24 cellular contexts compared by ENCODE assay signal in genomic region chr10:73405556-73405955, GRCh38. TPM values are rescaled to one million over a fixed set of nuclear protein-coding genes. Genes with fewer than 3 reads are reported as not detected.
DNase-seq lines count a peak whose midpoint lies in the region; ATAC-seq, FAIRE-seq and TF ChIP-seq lines count a peak whose summit lies in the region.
"Had no signal": no experiment of that assay in that cellular context is flagged by ENCODE, and none has a peak within 500 bp of the region (broad histone marks: within the 10 kb centered on the region; RNA-seq: fewer than 3 reads in every experiment).

No MANE protein-coding gene starts in this region.

- H3K9me3 ChIP-seq in Karpas-422 (ENCODE audit: low read length) (no peaks in the 10 kb centered on the region), GM12878 (replicated peaks; ENCODE audit: control insufficient read depth, insufficient read depth, low read length) (no peaks in the 10 kb centered on the region)
- H3K9me3 ChIP-seq: BE2C had no signal

- H3K79me1 ChIP-seq in mesendoderm (ENCODE audit: low read length), result peaks cover 6% of the 10 kb centered on the region

- TF ChIP-seq POLR2A in GM12878 (IDR thresholded peaks at IDR 0.05; ENCODE audit: low read depth, low read length), result no peak

- RAD21 ChIA-PET in GM12878 (lab: Charles Lee; ENCODE audit: unreplicated experiment), result no interaction called here

- no peaks in the 10 kb centered on the region for H3K27me3 ChIP-seq in Karpas-422 (ENCODE audit: low read length)
- H3K27me3 ChIP-seq in GM12878 (replicated peaks in 1 of 2; ENCODE audit: control insufficient read depth in 2 of 2, insufficient read depth in 2 of 2, low read length in 1 of 2), result no peaks in the 10 kb centered on the region
- H3K27me3 ChIP-seq in mesendoderm (ENCODE audit: insufficient read depth, low read length, poor library complexity), result no peaks in the 10 kb centered on the region
- H3K27me3 ChIP-seq: BE2C had no signal

- FAIRE-seq in GM12878 (lab: Jason Lieb, UNC), result no peak
- FAIRE-seq: A204.1, GM12892, HTR-8/SVneo had no signal

- H3K9ac ChIP-seq in Karpas-422 (ENCODE audit: low read length), result peak overlapping the region; percentile 14; the same call in 1 of the 2 replicates
- H3K9ac ChIP-seq in GM12878 (ENCODE audit: control insufficient read depth, insufficient read depth, low read length), result no peak overlapping the region
- H3K9ac ChIP-seq in mesendoderm (ENCODE audit: low read length), result no peak overlapping the region

- H4K5ac ChIP-seq in mesendoderm (ENCODE audit: low read length), result no peak overlapping the region

- no peak for TF ChIP-seq RAD21 in GM12878 (IDR thresholded peaks at IDR 0.05; ENCODE audit: insufficient read depth, low read depth, low read length)

- H2AFZ ChIP-seq in Karpas-422 (ENCODE audit: low read length) (no peak overlapping the region), GM12878 (ENCODE audit: control insufficient read depth, low read depth, low read length) (no peak overlapping the region)

- no peak for TF ChIP-seq CTCF in GM12878 (IDR thresholded peaks at IDR 0.05 in 2 of 3, conservative IDR thresholded peaks at IDR 0.05 in 1 of 3; ENCODE audit: control insufficient read depth in 2 of 3, extremely low read depth in 1 of 3, insufficient read depth in 1 of 3, low read depth in 3 of 3, low read length in 3 of 3)

- BruUV-seq in GM12878 (replicated peaks; lab: Mats Ljungman, UMichigan), result no TSS peak

- H3K4me1 ChIP-seq in Karpas-422 (ENCODE audit: low read length) (peaks cover 62% of the 10 kb centered on the region), GM12878 (ENCODE audit: control insufficient read depth, insufficient read depth, low read length) (no peaks in the 10 kb centered on the region), mesendoderm (ENCODE audit: control insufficient read depth, low read depth, low read length) (no peaks in the 10 kb centered on the region)
- H3K4me1 ChIP-seq: BE2C had no signal

- no peak overlapping the region for H3K18ac ChIP-seq in mesendoderm (ENCODE audit: low read length)

- no peak overlapping the region for H3K56ac ChIP-seq in mesendoderm (ENCODE audit: low read length)

- H2BK120ac ChIP-seq in mesendoderm (ENCODE audit: low read depth, low read length), result no peak overlapping the region

- peak; percentile 71 for DNase-seq in Karpas-422
- no peak for DNase-seq in GM12878 (ENCODE audit: low read depth, low spot score)
- peak; percentile 70 for DNase-seq in mesendoderm
- DNase-seq in NCI-H1436 (lab: John Stamatoyannopoulos, UW), result no peak
- no peak for DNase-seq in nucleus accumbens (lab: John Stamatoyannopoulos, UW)
- DNase-seq in activated effector memory CD4-positive, alpha-beta T cell treated with Interleukin-2 at 50 U/mL for 16 hours, result no peak
- DNase-seq: ACHN; BE2C; C1 segment of cervical spinal cord; CD4-positive, CD25-positive, alpha-beta regulatory T cell; CD8-positive, alpha-beta memory T cell; COR-L47; DMS 273 treated with DMSO at 0.1 percent for 48 hours; DMS53; DND-41; EL; GOT3; H7; HFFc6; IMR-90 had no signal

- ATAC-seq in GM12878, result peak; percentile 35; the same call in 2 of the 3 replicates
- ATAC-seq: HCT116 had no signal

- peaks cover 98% of the 10 kb centered on the region for H3K79me2 ChIP-seq in Karpas-422 (ENCODE audit: low read length)
- peaks cover 80% of the 10 kb centered on the region for H3K79me2 ChIP-seq in GM12878 (ENCODE audit: control insufficient read depth, insufficient read depth, low read length)
- H3K79me2 ChIP-seq in mesendoderm (ENCODE audit: control insufficient read depth, insufficient read depth, low read length), result peaks cover 16% of the 10 kb centered on the region

- H2BK5ac ChIP-seq in mesendoderm (ENCODE audit: low read length), result no peak overlapping the region

- no peak overlapping the region for H2BK15ac ChIP-seq in mesendoderm (replicated peaks; ENCODE audit: low read depth)

- H3K36me3 ChIP-seq in Karpas-422 (ENCODE audit: insufficient read depth, low read length) (no peaks in the 10 kb centered on the region), GM12878 (ENCODE audit: control insufficient read depth in 2 of 2, insufficient read depth in 2 of 2, low read length in 1 of 2) (peaks cover 0 to 13% of the 10 kb centered on the region in 2 experiments; a peak in 3 of 4 replicates), mesendoderm (ENCODE audit: control insufficient read depth, insufficient read depth, low read length) (no peaks in the 10 kb centered on the region)
- H3K36me3 ChIP-seq: BE2C had no signal

- POLR2A ChIA-PET in GM12878 (lab: Charles Lee), result no interaction called here

- peak overlapping the region; percentile 4; the same call in 1 of the 2 replicates for H3K4me3 ChIP-seq in Karpas-422 (ENCODE audit: low read length)
- H3K4me3 ChIP-seq in GM12878, result no peak overlapping the region
- H3K4me3 ChIP-seq in mesendoderm (ENCODE audit: low read length), result no peak overlapping the region

- intact Hi-C loops in GM12878 (cut with micrococcal nuclease; ENCODE audit: unreplicated experiment), result no loop called here

- no peak overlapping the region for H3K4ac ChIP-seq in mesendoderm (ENCODE audit: low read depth, low read length)

- peak overlapping the region; percentile 61 for H3K4me2 ChIP-seq in Karpas-422 (ENCODE audit: low read depth, low read length, poor library complexity, severe bottlenecking)
- H3K4me2 ChIP-seq in GM12878 (ENCODE audit: control insufficient read depth, insufficient read depth), result no peak overlapping the region
- no peak overlapping the region for H3K4me2 ChIP-seq in mesendoderm (ENCODE audit: low read length)

- SMC1A ChIA-PET in GM12878 (lab: Charles Lee; ENCODE audit: uncharacterized antibody, unreplicated experiment), result no interaction called here

- H3K9me2 ChIP-seq in Karpas-422 (replicated peaks; ENCODE audit: insufficient read depth, low read length), result no peaks in the 10 kb centered on the region

- H3K23ac ChIP-seq in mesendoderm (ENCODE audit: low read length), result no peak overlapping the region

- H4K20me1 ChIP-seq in Karpas-422 (ENCODE audit: insufficient read depth, low read depth, low read length) (peaks cover 5% of the 10 kb centered on the region; the same call in 1 of the 2 replicates), GM12878 (ENCODE audit: control insufficient read depth, insufficient read depth) (no peaks in the 10 kb centered on the region)

- H2AK5ac ChIP-seq in mesendoderm (ENCODE audit: low read length), result no peak overlapping the region

- H3K27ac ChIP-seq in Karpas-422 (ENCODE audit: low read length) (peak overlapping the region; percentile 80), GM12878 (ENCODE audit: control insufficient read depth, insufficient read depth) (peak overlapping the region; percentile 25; the same call in 1 of the 2 replicates), mesendoderm (ENCODE audit: low read depth, low read length) (no peak overlapping the region)

- no peak for TF ChIP-seq EP300 in GM12878 (IDR thresholded peaks at IDR 0.05; ENCODE audit: borderline replicate concordance in 1 of 2, control insufficient read depth in 1 of 2, low read depth in 2 of 2, low read length in 2 of 2)

- in situ Hi-C loops in GM12878 (cut with MboI), result no loop called here

- CTCF ChIA-PET in GM12878 (lab: Yijun Ruan, JAX), result interaction anchor here (1.4 kb wide), 1 partner anchor 19 kb away, joined by 4 read pairs; no protein-coding TSS in a partner anchor

- H4K8ac ChIP-seq in mesendoderm (ENCODE audit: low read depth, low read length), result no peak overlapping the region

- WGBS in GM12878 (ENCODE audit: insufficient coverage, insufficient replicate concordance, low lambda C conversion rate, missing lambda C conversion rate), result 37% methylated on average over 3 of the region's 3 CpGs
- WGBS in mesendoderm (ENCODE audit: extremely low coverage, insufficient coverage, low lambda C conversion rate), result no CpG with 5 or more reads among the region's 3 CpGs

RNA-seq across cellular contexts. Expression of gene ANXA7, which starts 8.3 kb away (rescaled TPM):
- total RNA-seq in Karpas-422 (2014; rRNA removed; shearing (Covaris generic); ENCODE audit: low replicate concordance), result 56.2 and 90.9 TPM in 2 replicates
- total RNA-seq in GM12878 (2013; cell fraction: nucleolus; rRNA removed), result 44.3 and 46.5 TPM in 2 replicates
- total RNA-seq in GM12878 (2014; rRNA removed) (93.8 and 100 TPM in 2 replicates), GM12878 (2014; rRNA removed; fragmentation: Illumina TruSeq; extraction: Trizol) (101 TPM in 2 replicates), GM12878 (2021) (125 and 128 TPM in 2 replicates)
- 48.1 TPM for polyA plus RNA-seq in GM12878 (2011; ENCODE audit: low read depth)
- polyA plus RNA-seq in GM12878 (2011; rRNA removed) (98.7 and 112 TPM in 2 replicates), GM12878 (2014; fragmentation: Illumina TruSeq; extraction: Trizol) (123 and 131 TPM in 2 replicates), GM12878 (2014; fragmentation: Nextera tagmentation; extraction: Ambion mirVana) (10 to 100 TPM; 70.6 to 75.8 TPM), GM12878 (2014; rRNA removed) (95.7 and 113 TPM in 2 replicates), GM12878 (2016; fragmentation: Nextera tagmentation; extraction: Ambion mirVana) (100 to 1,000 TPM; 177 to 184 TPM)
- 75.3 and 89.2 TPM in 2 replicates for polyA plus RNA-seq in GM12878 (2011; cell fraction: cytosol; rRNA removed)
- polyA plus RNA-seq in GM12878 (2011; cell fraction: nucleus; rRNA removed), result 72.4 and 75.5 TPM in 2 replicates
- 58.3 and 63.7 TPM in 2 replicates for polyA plus RNA-seq in GM12878 (2012)
- polyA minus RNA-seq in GM12878 (2011; rRNA and poly(A)+ RNA removed), result 75.4 and 87.9 TPM in 2 replicates
- 31.1 and 43.9 TPM in 2 replicates for polyA minus RNA-seq in GM12878 (2011; cell fraction: cytosol; rRNA and poly(A)+ RNA removed)
- 21.6 and 28.9 TPM in 2 replicates for polyA minus RNA-seq in GM12878 (2011; cell fraction: nucleus; rRNA and poly(A)+ RNA removed)
- polyA plus RNA-seq in mesendoderm (2013, experiment 1 of 2), result 39.1 TPM
- 38.8 TPM for polyA plus RNA-seq in mesendoderm (2013, experiment 2 of 2)

RNA-seq across cellular contexts. Expression of gene MSS51, which starts 27.8 kb away (rescaled TPM):
- 2.7 and 5.7 TPM in 2 replicates for total RNA-seq in Karpas-422 (2014; rRNA removed; shearing (Covaris generic); ENCODE audit: low replicate concordance)
- 13.5 and 14.6 TPM in 2 replicates for total RNA-seq in GM12878 (2013; cell fraction: nucleolus; rRNA removed)
- total RNA-seq in GM12878 (2014; rRNA removed), result 1.6 and 2.1 TPM in 2 replicates
- 1.8 and 2.0 TPM in 2 replicates for total RNA-seq in GM12878 (2014; rRNA removed; fragmentation: Illumina TruSeq; extraction: Trizol)
- total RNA-seq in GM12878 (2021), result 1.2 and 1.5 TPM in 2 replicates
- 1.1 TPM for polyA plus RNA-seq in GM12878 (2011; ENCODE audit: low read depth)
- polyA plus RNA-seq in GM12878 (2011; rRNA removed), result 2.1 and 3.2 TPM in 2 replicates
- polyA plus RNA-seq in GM12878 (2011; cell fraction: cytosol; rRNA removed), result 1.1 and 1.2 TPM in 2 replicates
- polyA plus RNA-seq in GM12878 (2011; cell fraction: nucleus; rRNA removed), result 6.6 and 7.3 TPM in 2 replicates
- 0.97 and 1.8 TPM in 2 replicates for polyA plus RNA-seq in GM12878 (2012)
- polyA plus RNA-seq in GM12878 (2014; fragmentation: Illumina TruSeq; extraction: Trizol), result 1.5 TPM in 2 replicates
- polyA plus RNA-seq in GM12878 (2014; fragmentation: Nextera tagmentation; extraction: Ambion mirVana), result under 1 TPM; 0.39 to 0.84 TPM
- polyA plus RNA-seq in GM12878 (2014; rRNA removed), result 1.9 and 2.5 TPM in 2 replicates
- polyA plus RNA-seq in GM12878 (2016; fragmentation: Nextera tagmentation; extraction: Ambion mirVana), result under 1 TPM; 0.06 to 0.59 TPM
- polyA minus RNA-seq in GM12878 (2011; rRNA and poly(A)+ RNA removed), result 2.0 and 3.8 TPM in 2 replicates
- not detected in 2 replicates for polyA minus RNA-seq in GM12878 (2011; cell fraction: cytosol; rRNA and poly(A)+ RNA removed)
- 3.3 and 4.3 TPM in 2 replicates for polyA minus RNA-seq in GM12878 (2011; cell fraction: nucleus; rRNA and poly(A)+ RNA removed)
- 0.67 TPM for polyA plus RNA-seq in mesendoderm (2013, experiment 1 of 2)
- polyA plus RNA-seq in mesendoderm (2013, experiment 2 of 2), result 0.83 TPM

RNA-seq across cellular contexts. Expression of gene CFAP70, which starts 46.9 kb away (rescaled TPM):
- total RNA-seq in Karpas-422 (2014; rRNA removed; shearing (Covaris generic); ENCODE audit: low replicate concordance), result 14.2 and 14.4 TPM in 2 replicates
- 2.0 and 2.7 TPM in 2 replicates for total RNA-seq in GM12878 (2013; cell fraction: nucleolus; rRNA removed)
- 0.34 and 0.38 TPM in 2 replicates for total RNA-seq in GM12878 (2014; rRNA removed)
- total RNA-seq in GM12878 (2014; rRNA removed; fragmentation: Illumina TruSeq; extraction: Trizol), result 0.36 and 0.46 TPM in 2 replicates
- total RNA-seq in GM12878 (2021), result 0.51 and 0.58 TPM in 2 replicates
- polyA plus RNA-seq in GM12878 (2011; ENCODE audit: low read depth), result 0.55 TPM
- polyA plus RNA-seq in GM12878 (2011; rRNA removed), result 0.72 TPM in 2 replicates
- 0.12 and 0.27 TPM in 2 replicates for polyA plus RNA-seq in GM12878 (2011; cell fraction: cytosol; rRNA removed)
- 1.5 and 1.8 TPM in 2 replicates for polyA plus RNA-seq in GM12878 (2011; cell fraction: nucleus; rRNA removed)
- 0.60 and 0.69 TPM in 2 replicates for polyA plus RNA-seq in GM12878 (2012)
- polyA plus RNA-seq in GM12878 (2014; fragmentation: Illumina TruSeq; extraction: Trizol), result 0.44 and 0.57 TPM in 2 replicates
- under 1 TPM; 0.21 to 0.46 TPM for polyA plus RNA-seq in GM12878 (2014; fragmentation: Nextera tagmentation; extraction: Ambion mirVana)
- 0.58 and 1.1 TPM in 2 replicates for polyA plus RNA-seq in GM12878 (2014; rRNA removed)
- under 1 TPM; 0.32 to 0.37 TPM for polyA plus RNA-seq in GM12878 (2016; fragmentation: Nextera tagmentation; extraction: Ambion mirVana)
- 0.21 and 0.22 TPM in 2 replicates for polyA minus RNA-seq in GM12878 (2011; rRNA and poly(A)+ RNA removed)
- 0.27 TPM in 1 of 2 replicates, not detected in the other for polyA minus RNA-seq in GM12878 (2011; cell fraction: cytosol; rRNA and poly(A)+ RNA removed)
- 0.57 and 0.60 TPM in 2 replicates for polyA minus RNA-seq in GM12878 (2011; cell fraction: nucleus; rRNA and poly(A)+ RNA removed)
- 0.07 TPM for polyA plus RNA-seq in mesendoderm (2013, experiment 1 of 2)
- polyA plus RNA-seq in mesendoderm (2013, experiment 2 of 2), result 0.10 TPM
- polyA plus RNA-seq: CD8-positive, alpha-beta memory T cell had no signal

Comparison
In these comparisons a context has a peak if more than half of its experiments do, and no peak if none do; other contexts are left out.
1. DNase-seq: peak in Karpas-422 (single experiment) and mesendoderm (single experiment); none in GM12878 (single experiment), NCI-H1436 (single experiment), nucleus accumbens (0 of 56) and activated effector memory CD4-positive, alpha-beta T cell treated with Interleukin-2 at 50 U/mL for 16 hours (single experiment).